8 cellular contexts compared by ENCODE assay signal in the genomic region with DNA sequence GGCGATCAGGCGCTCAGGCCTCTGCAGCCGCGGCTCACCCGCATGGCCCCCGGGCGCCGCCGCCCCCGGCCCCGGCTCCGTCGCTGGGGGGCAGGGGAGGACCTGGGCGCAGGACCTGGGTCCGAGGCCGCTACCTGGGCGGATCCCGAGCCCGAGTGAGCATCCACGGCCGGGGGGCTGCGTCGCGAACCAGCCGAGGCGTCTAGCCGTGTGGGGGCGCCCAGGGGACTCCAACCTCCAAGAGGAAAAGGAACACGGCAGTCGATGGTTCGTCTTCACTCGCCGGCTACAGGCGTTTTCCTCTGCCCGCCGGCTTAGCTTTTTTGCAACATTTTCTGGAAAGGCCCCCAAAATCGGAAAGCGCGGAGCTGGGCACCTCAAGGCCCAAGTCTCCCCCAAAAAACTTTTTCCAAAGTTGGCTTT. TPM values are rescaled to one million over a fixed set of nuclear protein-coding genes. Genes with fewer than 3 reads are reported as not detected.
DNase-seq lines count a peak whose midpoint lies in the region; ATAC-seq and TF ChIP-seq lines count a peak whose summit lies in the region.

No MANE protein-coding gene starts in this region.

- peaks cover 48% of the 10 kb centered on the region for H3K79me2 ChIP-seq in PC-3 (ENCODE audit: low read length)

- no peaks in the 10 kb centered on the region for H3K9me3 Mint-ChIP-seq in CD8-positive, alpha-beta T cell
- H3K9me3 Mint-ChIP-seq in endodermal cell, result no peaks in the 10 kb centered on the region

- no peaks in the 10 kb centered on the region for H3K9me2 ChIP-seq in PC-3 (replicated peaks; ENCODE audit: low read length)

- H3F3A ChIP-seq in PC-3 (ENCODE audit: low read length, unreplicated experiment), result no peaks in the 10 kb centered on the region

- POLR2A ChIA-PET in CD8-positive, alpha-beta T cell (lab: Charles Lee), result interaction anchor here (0.8 to 2.5 kb wide), 6 partner anchors 9 to 75 kb away, joined by 3 to 14 read pairs (median 5); a partner anchor contains a TSS
- POLR2A ChIA-PET in PC-3 (lab: Charles Lee; ENCODE audit: unreplicated experiment), result no interaction called here

- peaks cover 3% of the 10 kb centered on the region for H3K27me3 ChIP-seq in CD8-positive, alpha-beta T cell (ENCODE audit: insufficient read depth, low read length)
- H3K27me3 ChIP-seq in PC-3 (ENCODE audit: low read length) (no peaks in the 10 kb centered on the region), endodermal cell (ENCODE audit: control insufficient read depth, insufficient read depth, low read length, poor library complexity, severe bottlenecking) (peaks cover 36% of the 10 kb centered on the region), ovary (no peaks in the 10 kb centered on the region)

- H2AFZ ChIP-seq in PC-3 (ENCODE audit: low read length), result 0 out of 2 replicates have a peak overlapping the region, but pooled peaks have one; percentile 50

- H3K9ac ChIP-seq in PC-3 (ENCODE audit: low read length) (no peak overlapping the region; the same call in 1 of the 2 replicates), endodermal cell (ENCODE audit: extremely low read depth, low read length, poor library complexity, severe bottlenecking) (peak overlapping the region; percentile 34)

- H3K4me3 ChIP-seq in CD8-positive, alpha-beta T cell (ENCODE audit: low read depth, low read length), result peak overlapping the region; percentile 48
- peak overlapping the region; percentile 95 for H3K4me3 ChIP-seq in PC-3 (ENCODE audit: low read length)
- peak overlapping the region; percentile 71 for H3K4me3 ChIP-seq in endodermal cell (ENCODE audit: low read length)
- peak overlapping the region; percentile 45 for H3K4me3 ChIP-seq in ovary

- WGBS in endodermal cell (ENCODE audit: insufficient coverage in 1 of 2, insufficient read length in 1 of 2), 2 experiments, result 1 to 3% methylated on average over 12 to 39 of the region's 39 CpGs
- 0 to 1% (median 0%) methylated on average over 34 to 39 of the region's 39 CpGs for WGBS in ovary, 3 donors

- H3K4me2 ChIP-seq in PC-3 (ENCODE audit: low read length), result peak overlapping the region; percentile 93

- peak in 1 of 7 experiments; percentile 14 for DNase-seq in CD8-positive, alpha-beta T cell
- no peak for DNase-seq in PC-3
- DNase-seq in endodermal cell, result peak; percentile 66
- DNase-seq in ovary, result no peak
- DNase-seq in activated CD4-positive, alpha-beta T cell treated with anti-CD3 and anti-CD28 coated beads for 1 hour, result no peak
- no peak for DNase-seq in GM19240 (ENCODE audit: insufficient read length, low spot score)
- DNase-seq in NCI-H2029 treated with DMSO at 0.1 percent for 48 hours (lab: John Stamatoyannopoulos, UW), result no peak

- TF ChIP-seq CTCF in CD8-positive, alpha-beta T cell (IDR thresholded peaks at IDR 0.05), result no peak
- TF ChIP-seq CTCF in PC-3 (conservative IDR thresholded peaks at IDR 0.05; ENCODE audit: low read depth, low read length), result 0 out of 2 replicates have a peak, but pooled peaks have one; percentile 13
- peak; percentile 42 for TF ChIP-seq CTCF in endodermal cell (conservative IDR thresholded peaks at IDR 0.05)
- TF ChIP-seq CTCF in ovary (IDR thresholded peaks at IDR 0.05), result no peak

- TF ChIP-seq POLR2A in ovary (IDR thresholded peaks at IDR 0.05), result no peak

- H3K27ac ChIP-seq in CD8-positive, alpha-beta T cell (ENCODE audit: low read depth, low read length), result no peak overlapping the region
- H3K27ac ChIP-seq in PC-3 (ENCODE audit: low read length) (no peak overlapping the region), endodermal cell (ENCODE audit: low read depth, low read length) (no peak overlapping the region), ovary (no peak overlapping the region)

- H3K4me3 Mint-ChIP-seq in CD8-positive, alpha-beta T cell, result peak overlapping the region; percentile 79
- H3K4me3 Mint-ChIP-seq in endodermal cell, result peak overlapping the region; percentile 76

- H3K9me3 ChIP-seq in CD8-positive, alpha-beta T cell (ENCODE audit: low read length), result no peaks in the 10 kb centered on the region
- H3K9me3 ChIP-seq in PC-3 (ENCODE audit: low read length) (no peaks in the 10 kb centered on the region), endodermal cell (ENCODE audit: control insufficient read depth, low read length) (no peaks in the 10 kb centered on the region), ovary (no peaks in the 10 kb centered on the region)

- H4K20me1 ChIP-seq in PC-3 (ENCODE audit: low read length), result peaks cover under 1% of the 10 kb centered on the region; the same call in 1 of the 2 replicates

- H3K4me1 Mint-ChIP-seq in CD8-positive, alpha-beta T cell (ENCODE audit: low read depth), result peaks cover 43% of the 10 kb centered on the region
- H3K4me1 Mint-ChIP-seq in endodermal cell, result peaks cover 16% of the 10 kb centered on the region

- peaks cover 2% of the 10 kb centered on the region for H3K36me3 Mint-ChIP-seq in CD8-positive, alpha-beta T cell
- H3K36me3 Mint-ChIP-seq in endodermal cell (ENCODE audit: low read depth), result no peaks in the 10 kb centered on the region

- no TSS peak for BruUV-seq in PC-3 (replicated peaks; lab: Mats Ljungman, UMichigan)

- peak overlapping the region; percentile 80 for H3K27ac Mint-ChIP-seq in CD8-positive, alpha-beta T cell
- H3K27ac Mint-ChIP-seq in endodermal cell, result no peak overlapping the region

- intact Hi-C loops in CD8-positive, alpha-beta T cell (cut with DNase I, micrococcal nuclease), result loop anchor here (5.0 to 10.0 kb wide), 3 partner anchors 37 to 803 kb away; a partner anchor contains a TSS
- intact Hi-C loops in PC-3 (cut with micrococcal nuclease), result loop anchor here (2.0 to 5.0 kb wide), 2 partner anchors 73 kb away; a partner anchor contains a TSS
- intact Hi-C loops in ovary (cut with DNase I), result no loop called here

- TF ChIP-seq EP300 in ovary (IDR thresholded peaks at IDR 0.05), result no peak

- no peak for ATAC-seq in CD8-positive, alpha-beta T cell
- ATAC-seq in PC-3 (no peak), GM21515 (IDR thresholded peaks at IDR 0.05; ENCODE audit: unreplicated experiment) (no peak)

- H3K36me3 ChIP-seq in CD8-positive, alpha-beta T cell (ENCODE audit: insufficient read depth, low read length), result no peaks in the 10 kb centered on the region
- H3K36me3 ChIP-seq in PC-3 (ENCODE audit: low read depth, low read length), result no peaks in the 10 kb centered on the region
- no peaks in the 10 kb centered on the region for H3K36me3 ChIP-seq in endodermal cell (ENCODE audit: control insufficient read depth, insufficient read depth, low read length)
- H3K36me3 ChIP-seq in ovary, result no peaks in the 10 kb centered on the region

- H3K27me3 Mint-ChIP-seq in CD8-positive, alpha-beta T cell (ENCODE audit: low read depth), result peaks cover 4% of the 10 kb centered on the region
- peaks cover 45% of the 10 kb centered on the region for H3K27me3 Mint-ChIP-seq in endodermal cell (ENCODE audit: insufficient read depth)

- CTCF ChIA-PET in CD8-positive, alpha-beta T cell (lab: Charles Lee), result interaction anchor here (1.0 to 1.6 kb wide), 2 partner anchors 67 to 73 kb away, joined by 4 read pairs; no protein-coding TSS in a partner anchor
- CTCF ChIA-PET in PC-3 (lab: Charles Lee), result no interaction called here

- H3K4me1 ChIP-seq in CD8-positive, alpha-beta T cell (ENCODE audit: insufficient read depth, low read length), result peaks cover 38% of the 10 kb centered on the region
- H3K4me1 ChIP-seq in PC-3 (ENCODE audit: insufficient read depth, low read length) (peaks cover 28% of the 10 kb centered on the region), endodermal cell (ENCODE audit: control insufficient read depth, insufficient read depth, low read length) (no peaks in the 10 kb centered on the region), ovary (ENCODE audit: insufficient read depth) (peaks cover 5% of the 10 kb centered on the region)

RNA-seq across cellular contexts. Expression of a gene that starts 0.7 kb away (rescaled TPM):
- 1 to 10 TPM; 1.8 to 2.4 TPM for total RNA-seq in CD8-positive, alpha-beta T cell
- total RNA-seq in PC-3 (2014; rRNA removed) (29.7 and 33.1 TPM in 2 replicates), endodermal cell (10 to 100 TPM in 1 of 2 donors, 1 to 10 TPM in 1; 5.9 to 10.4 TPM), ovary (10 to 100 TPM in 1 of 7 donors, 1 to 10 TPM in 6; 3.9 to 10.7 (median 5.5) TPM)
- polyA plus RNA-seq in endodermal cell (2013, experiment 1 of 2), result 3.5 TPM
- 3.3 TPM for polyA plus RNA-seq in endodermal cell (2013, experiment 2 of 2)
- polyA plus RNA-seq in ovary, result 1 to 10 TPM; 5.0 to 7.9 TPM

Comparison
In these comparisons a context has a peak if more than half of its experiments do, and no peak if none do; other contexts are left out.
1. H3K4me3 ChIP-seq: peak in every context shown above with its lines; median percentile 95 in PC-3; 71 in endodermal cell; 48 in CD8-positive, alpha-beta T cell; 45 in ovary.
2. CTCF ChIP-seq: peak in PC-3 (single experiment) and endodermal cell (single experiment); none in CD8-positive, alpha-beta T cell (single experiment) and ovary (0 of 3).
3. intact Hi-C loops: an anchor here in CD8-positive, alpha-beta T cell (5.0 to 10.0 kb wide) and PC-3 (2.0 to 5.0 kb wide); none called in ovary.